18 cellular contexts compared by ENCODE assay signal in genomic region chr7:73343671-73344380, GRCh38. TPM values are rescaled to one million over a fixed set of nuclear protein-coding genes. Genes with fewer than 3 reads are reported as not detected.
DNase-seq lines count a peak whose midpoint lies in the region; ATAC-seq and TF ChIP-seq lines count a peak whose summit lies in the region.
"Had no signal": no experiment of that assay in that cellular context is flagged by ENCODE, and none has a peak within 500 bp of the region (broad histone marks: within the 10 kb centered on the region; RNA-seq: fewer than 3 reads in every experiment).

No MANE protein-coding gene starts in this region.

- H3K27me3 ChIP-seq in osteoblast (ENCODE audit: insufficient read depth, low read length) (peaks cover 4% of the 10 kb centered on the region), vagina (no peaks in the 10 kb centered on the region)
- H3K27me3 ChIP-seq: BE2C had no signal

- H3K4me1 ChIP-seq in osteoblast (ENCODE audit: insufficient read depth, low read length) (peaks cover 12% of the 10 kb centered on the region), vagina (peaks cover 14% of the 10 kb centered on the region)
- H3K4me1 ChIP-seq: BE2C had no signal

- H3K4me2 ChIP-seq in osteoblast (ENCODE audit: insufficient read depth, low read length): no peak overlapping the region

- no peak for TF ChIP-seq POLR2A in vagina (IDR thresholded peaks at IDR 0.05)

- no peak overlapping the region for H3K27ac ChIP-seq in osteoblast (ENCODE audit: low read depth, low read length)
- H3K27ac ChIP-seq in vagina: no peak overlapping the region
- H3K27ac ChIP-seq: 22Rv1, HL-60 had no signal

- TF ChIP-seq CTCF in osteoblast (IDR thresholded peaks at IDR 0.05; ENCODE audit: extremely low read depth, low read depth, low read length) (no peak), vagina (IDR thresholded peaks at IDR 0.05) (no peak)

- intact Hi-C loops in vagina (cut with DNase I): no loop called here

- H3K9me3 ChIP-seq in osteoblast (ENCODE audit: low read depth, low read length) (no peaks in the 10 kb centered on the region), vagina (no peaks in the 10 kb centered on the region)
- H3K9me3 ChIP-seq: BE2C had no signal

- H3K36me3 ChIP-seq in osteoblast (ENCODE audit: insufficient read depth, low read length): no peaks in the 10 kb centered on the region
- H3K36me3 ChIP-seq in vagina: no peaks in the 10 kb centered on the region
- H3K36me3 ChIP-seq: BE2C had no signal

- peak; percentile 64 for ATAC-seq in left lobe of liver

- no peaks in the 10 kb centered on the region for H3K79me2 ChIP-seq in osteoblast (ENCODE audit: insufficient read depth, low read length)

- no peak overlapping the region for H2AFZ ChIP-seq in osteoblast (ENCODE audit: low read length)

- no peak overlapping the region for H3K4me3 ChIP-seq in osteoblast (ENCODE audit: insufficient read depth, low read length)
- no peak overlapping the region for H3K4me3 ChIP-seq in vagina

- DNase-seq in DMS153 (lab: John Stamatoyannopoulos, UW): peak; percentile 65
- no peak for DNase-seq in DMS153 treated with DMSO at 0.1 percent for 48 hours (lab: John Stamatoyannopoulos, UW; ENCODE audit: unreplicated experiment)
- DNase-seq in NCI-H1417 treated with DMSO at 0.1 percent for 48 hours (lab: John Stamatoyannopoulos, UW): peak; percentile 28
- peak; percentile 58 for DNase-seq in left lobe of liver (ENCODE audit: low spot score)
- DNase-seq in osteoblast (ENCODE audit: insufficient read length, low spot score, missing footprints): peak; percentile 54
- no peak for DNase-seq in HUDEP-2 (lab: John Stamatoyannopoulos, UW; ENCODE audit: unreplicated experiment in 76 of 76)
- no peak for DNase-seq in vagina (ENCODE audit: extremely low spot score in 2 of 2)
- DNase-seq in activated gamma-delta T cell (lab: John Stamatoyannopoulos, UW): no peak
- DNase-seq: BE2C; CD4-positive, alpha-beta T cell; DMS79 treated with DMSO at 0.1 percent for 48 hours; HCEC 1CT; NCI-H1694; NCI-H2107; NCI-H345; NCI-H82 had no signal

- H4K20me1 ChIP-seq in osteoblast (ENCODE audit: insufficient read depth, low read length): no peaks in the 10 kb centered on the region

RNA-seq across cellular contexts. Expression of gene FKBP6, which starts 15.9 kb away (rescaled TPM):
- total RNA-seq in left lobe of liver (not detected), osteoblast (not detected in 2 replicates), vagina (not detected)
- total RNA-seq: CD4-positive, alpha-beta T cell had no signal

RNA-seq across cellular contexts. Expression of gene TRIM50, which starts 15.9 kb away (rescaled TPM):
- total RNA-seq in left lobe of liver (not detected), osteoblast (not detected in 2 replicates), vagina (not detected)

RNA-seq across cellular contexts. Expression of gene NSUN5, which starts 35.2 kb away (rescaled TPM):
- total RNA-seq in left lobe of liver (8.5 TPM), osteoblast (17.0 and 17.1 TPM in 2 replicates), vagina (25.3 TPM)

Comparison
In these comparisons a context has a peak if more than half of its experiments do, and no peak if none do; other contexts are left out.
1. DNase-seq: peak in DMS153 (single experiment), NCI-H1417 treated with DMSO at 0.1 percent for 48 hours (single experiment), left lobe of liver (single experiment) and osteoblast (single experiment); none in DMS153 treated with DMSO at 0.1 percent for 48 hours (single experiment), HUDEP-2 (0 of 76), vagina (0 of 2) and activated gamma-delta T cell (single experiment).